7 cellular contexts compared by ENCODE assay signal in the genomic region with DNA sequence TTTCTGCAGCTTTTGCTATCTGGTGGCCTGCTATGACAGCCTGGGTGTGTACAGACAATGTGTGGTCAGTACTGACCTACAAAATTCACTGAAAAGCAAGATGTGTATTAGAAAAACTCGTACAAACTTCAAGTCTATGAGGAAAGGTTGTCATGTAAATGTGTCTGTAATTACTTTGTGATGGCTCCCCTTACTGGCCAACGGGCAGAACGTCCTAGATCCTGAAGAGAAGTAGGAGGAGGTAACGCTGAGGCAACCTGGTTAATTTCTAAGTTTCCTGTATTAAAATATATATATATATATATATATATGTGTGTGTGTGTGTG.
DNase-seq lines count a peak whose midpoint lies in the region; ATAC-seq lines count a peak whose summit lies in the region.

No MANE protein-coding gene starts in this region.

- DNase-seq in GDM1 (lab: John Stamatoyannopoulos, UW): peak; percentile 30
- peak; percentile 34 for DNase-seq in HPDE6-E6E7 (ENCODE audit: extremely low spot score)
- DNase-seq in NCI-H82 (lab: John Stamatoyannopoulos, UW): peak; percentile 72
- DNase-seq in cerebellum (ENCODE audit: low spot score): peak; percentile 38
- DNase-seq in left kidney (ENCODE audit: low read depth, low spot score): peak; percentile 79
- no peak for DNase-seq in effector CD4-positive, alpha-beta T cell

- ATAC-seq in GM21447 (IDR thresholded peaks at IDR 0.05; ENCODE audit: unreplicated experiment): peak; percentile 74
